8 cellular contexts compared by ENCODE assay signal in the genomic region with DNA sequence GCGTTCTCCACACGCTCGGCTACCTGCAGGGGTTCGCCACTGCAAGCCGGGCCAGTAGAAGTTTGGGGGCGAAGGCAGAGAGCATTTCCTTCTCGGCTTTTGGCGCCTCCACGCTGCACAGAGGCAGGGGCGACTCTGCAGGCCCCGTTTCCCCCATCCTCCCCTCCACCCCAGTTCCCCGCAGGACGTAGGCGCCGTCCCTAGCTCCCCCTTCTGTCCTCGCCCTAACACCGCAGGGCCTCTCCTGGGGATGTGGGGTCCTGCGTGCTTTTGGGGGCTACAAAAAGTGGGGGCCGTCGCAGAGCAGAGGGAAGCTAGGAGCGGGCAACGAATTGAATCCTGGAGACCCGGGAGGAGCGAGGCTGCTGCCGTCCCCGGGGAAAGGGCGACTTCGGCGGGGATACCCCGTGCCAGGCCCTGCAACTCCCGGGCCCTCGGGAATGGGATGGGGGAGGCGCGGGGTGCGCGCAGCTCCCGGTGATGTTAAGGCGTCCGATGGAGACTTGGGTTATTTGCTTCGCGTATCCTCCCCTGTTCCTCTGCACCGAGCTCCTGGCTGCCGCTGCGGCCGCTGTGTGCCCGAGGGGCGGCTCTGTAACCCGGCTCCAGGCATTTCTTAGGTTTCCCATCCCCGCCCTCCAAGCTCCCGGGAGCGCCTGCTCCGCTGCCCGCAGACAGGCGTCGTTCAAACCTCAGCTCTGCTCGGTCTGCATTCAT.
DNase-seq lines count a peak whose midpoint lies in the region; ATAC-seq and TF ChIP-seq lines count a peak whose summit lies in the region.

No MANE protein-coding gene starts in this region.

- H3K4me3 ChIP-seq in SK-N-SH (ENCODE audit: low read depth in 2 of 2, low read length in 1 of 2): peak overlapping the region; percentile 39 to 66
- peak overlapping the region in 3 of 4 donors; percentile 10 to 40 (median 39) for H3K4me3 ChIP-seq in sigmoid colon

- H3K36me3 ChIP-seq in SK-N-SH (replicated peaks in 1 of 2; ENCODE audit: control insufficient read depth in 1 of 2, insufficient read depth in 2 of 2, low read length in 1 of 2) (no peaks in the 10 kb centered on the region), sigmoid colon (no peaks in the 10 kb centered on the region)

- peak overlapping the region; percentile 81 for H2AFZ ChIP-seq in SK-N-SH (ENCODE audit: low read depth)

- no peaks in the 10 kb centered on the region for H3K9me2 ChIP-seq in SK-N-SH

- no peaks in the 10 kb centered on the region for H4K20me1 ChIP-seq in SK-N-SH (ENCODE audit: insufficient read depth)

- H3F3A ChIP-seq in SK-N-SH (replicated peaks; ENCODE audit: insufficient read depth): no peaks in the 10 kb centered on the region

- TF ChIP-seq EP300 in SK-N-SH (IDR thresholded peaks at IDR 0.05; ENCODE audit: borderline replicate concordance in 1 of 2, low read depth in 1 of 2, low read length in 1 of 2) (no peak), sigmoid colon (IDR thresholded peaks at IDR 0.05) (no peak)

- peak; percentile 20 for DNase-seq in stimulated activated CD4-positive, alpha-beta T cell treated with anti-CD3 and anti-CD28 coated beads, Interleukin-15, amount 100 ng/mL, for 24 hours
- DNase-seq in stimulated activated CD4-positive, alpha-beta T cell treated with anti-CD3 and anti-CD28 coated beads, Interleukin-4, amount 100 ng/mL, for 4 hours: no peak
- DNase-seq in SK-N-SH: peak; percentile 66
- DNase-seq in glutamatergic neuron: peak; percentile 68
- no peak for DNase-seq in sigmoid colon
- no peak for DNase-seq in NCI-H2171 treated with DMSO at 0.1 percent for 48 hours (lab: John Stamatoyannopoulos, UW)
- no peak for DNase-seq in NCI-H2029 (lab: John Stamatoyannopoulos, UW)

- H3K27ac Mint-ChIP-seq in glutamatergic neuron (ENCODE audit: unreplicated experiment): no peak overlapping the region

- CTCF ChIA-PET in SK-N-SH (lab: Yijun Ruan, JAX): interaction anchor here (0.6 to 2.3 kb wide), 10 partner anchors 8 to 436 kb away, joined by 3 to 8 read pairs (median 5); no protein-coding TSS in a partner anchor

- peaks cover 7% of the 10 kb centered on the region for H3K27me3 Mint-ChIP-seq in glutamatergic neuron (ENCODE audit: unreplicated experiment)

- H3K27me3 ChIP-seq in SK-N-SH (ENCODE audit: insufficient read depth) (peaks cover 55% of the 10 kb centered on the region), sigmoid colon (peaks cover 13 to 72% (median 36%) of the 10 kb centered on the region in 3 donors)

- TF ChIP-seq CTCF in SK-N-SH (IDR thresholded peaks at IDR 0.05): peak; percentile 30
- no peak for TF ChIP-seq CTCF in glutamatergic neuron (IDR thresholded peaks at IDR 0.05; ENCODE audit: partially characterized antibody, unreplicated experiment)
- no peak for TF ChIP-seq CTCF in sigmoid colon (IDR thresholded peaks at IDR 0.05)

- TF ChIP-seq POLR2A in sigmoid colon (IDR thresholded peaks at IDR 0.05): no peak

- POLR2A ChIA-PET in SK-N-SH (lab: Yijun Ruan, JAX): no interaction called here

- ATAC-seq in HG03378 (IDR thresholded peaks at IDR 0.05; ENCODE audit: unreplicated experiment): no peak

- H3K4me1 ChIP-seq in SK-N-SH (ENCODE audit: control insufficient read depth in 1 of 2, insufficient read depth in 2 of 2, low read depth in 1 of 2, low read length in 1 of 2) (peaks cover 0 to 10% of the 10 kb centered on the region in 2 experiments; a peak in 2 of 4 replicates), sigmoid colon (peaks cover 0 to 17% (median 16%) of the 10 kb centered on the region in 4 donors)

- no peak for TF ChIP-seq RAD21 in SK-N-SH (IDR thresholded peaks at IDR 0.05; ENCODE audit: low read length)

- peaks cover 1% of the 10 kb centered on the region for H3K4me1 Mint-ChIP-seq in glutamatergic neuron (ENCODE audit: low read depth, unreplicated experiment)

- H3K9me3 Mint-ChIP-seq in glutamatergic neuron (ENCODE audit: unreplicated experiment): peaks cover 3% of the 10 kb centered on the region

- no peak overlapping the region for H3K9ac ChIP-seq in SK-N-SH

- peak overlapping the region; percentile 80 for H3K4me2 ChIP-seq in SK-N-SH

- no peaks in the 10 kb centered on the region for H3K36me3 Mint-ChIP-seq in glutamatergic neuron (ENCODE audit: unreplicated experiment)

- H3K4me3 Mint-ChIP-seq in glutamatergic neuron (ENCODE audit: unreplicated experiment): peak overlapping the region; percentile 78

- WGBS in SK-N-SH (ENCODE audit: low lambda C conversion rate): 3% methylated on average over 20 of the region's 56 CpGs
- WGBS in sigmoid colon, 2 donors: 2 to 3% methylated on average over 56 of the region's 56 CpGs

- H3K27ac ChIP-seq in SK-N-SH (ENCODE audit: low read depth in 2 of 2, low read length in 1 of 2) (no peak overlapping the region), sigmoid colon (no peak overlapping the region)

- intact Hi-C loops in sigmoid colon (cut with DNase I): no loop called here

- H3K9me3 ChIP-seq in SK-N-SH (no peaks in the 10 kb centered on the region), sigmoid colon (no peaks in the 10 kb centered on the region)

- H3K79me2 ChIP-seq in SK-N-SH (ENCODE audit: insufficient read depth): no peaks in the 10 kb centered on the region

TF ChIP-seq in SK-N-SH, 30 proteins besides CTCF, POLR2A, EP300 and RAD21:
- TF ChIP-seq TAF1 (IDR thresholded peaks at IDR 0.05; ENCODE audit: borderline replicate concordance, low read depth, low read length) (no peak), NRF1 (IDR thresholded peaks at IDR 0.05; ENCODE audit: low read depth, low read length) (no peak), CHD2 (IDR thresholded peaks at IDR 0.05; ENCODE audit: low read length, partially characterized antibody) (no peak)
- TF ChIP-seq, protein P1, sequence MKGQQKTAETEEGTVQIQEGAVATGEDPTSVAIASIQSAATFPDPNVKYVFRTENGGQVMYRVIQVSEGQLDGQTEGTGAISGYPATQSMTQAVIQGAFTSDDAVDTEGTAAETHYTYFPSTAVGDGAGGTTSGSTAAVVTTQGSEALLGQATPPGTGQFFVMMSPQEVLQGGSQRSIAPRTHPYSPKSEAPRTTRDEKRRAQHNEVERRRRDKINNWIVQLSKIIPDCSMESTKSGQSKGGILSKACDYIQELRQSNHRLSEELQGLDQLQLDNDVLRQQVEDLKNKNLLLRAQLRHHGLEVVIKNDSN (IDR thresholded peaks at IDR 0.05; ENCODE audit: borderline replicate concordance, low read depth): no peak
- TF ChIP-seq, protein P2, sequence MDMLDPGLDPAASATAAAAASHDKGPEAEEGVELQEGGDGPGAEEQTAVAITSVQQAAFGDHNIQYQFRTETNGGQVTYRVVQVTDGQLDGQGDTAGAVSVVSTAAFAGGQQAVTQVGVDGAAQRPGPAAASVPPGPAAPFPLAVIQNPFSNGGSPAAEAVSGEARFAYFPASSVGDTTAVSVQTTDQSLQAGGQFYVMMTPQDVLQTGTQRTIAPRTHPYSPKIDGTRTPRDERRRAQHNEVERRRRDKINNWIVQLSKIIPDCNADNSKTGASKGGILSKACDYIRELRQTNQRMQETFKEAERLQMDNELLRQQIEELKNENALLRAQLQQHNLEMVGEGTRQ (IDR thresholded peaks at IDR 0.05; ENCODE audit: borderline replicate concordance, low read depth, low read length): no peak

Comparison
In these comparisons a context has a peak if more than half of its experiments do, and no peak if none do; other contexts are left out.
1. DNase-seq: peak in stimulated activated CD4-positive, alpha-beta T cell treated with anti-CD3 and anti-CD28 coated beads, Interleukin-15, amount 100 ng/mL, for 24 hours (single experiment), SK-N-SH (single experiment) and glutamatergic neuron (single experiment); none in stimulated activated CD4-positive, alpha-beta T cell treated with anti-CD3 and anti-CD28 coated beads, Interleukin-4, amount 100 ng/mL, for 4 hours (0 of 2), sigmoid colon (single experiment), NCI-H2171 treated with DMSO at 0.1 percent for 48 hours (single experiment) and NCI-H2029 (single experiment).